Comparison of ENCODE assay signal across 1 cellular context in the genomic region with DNA sequence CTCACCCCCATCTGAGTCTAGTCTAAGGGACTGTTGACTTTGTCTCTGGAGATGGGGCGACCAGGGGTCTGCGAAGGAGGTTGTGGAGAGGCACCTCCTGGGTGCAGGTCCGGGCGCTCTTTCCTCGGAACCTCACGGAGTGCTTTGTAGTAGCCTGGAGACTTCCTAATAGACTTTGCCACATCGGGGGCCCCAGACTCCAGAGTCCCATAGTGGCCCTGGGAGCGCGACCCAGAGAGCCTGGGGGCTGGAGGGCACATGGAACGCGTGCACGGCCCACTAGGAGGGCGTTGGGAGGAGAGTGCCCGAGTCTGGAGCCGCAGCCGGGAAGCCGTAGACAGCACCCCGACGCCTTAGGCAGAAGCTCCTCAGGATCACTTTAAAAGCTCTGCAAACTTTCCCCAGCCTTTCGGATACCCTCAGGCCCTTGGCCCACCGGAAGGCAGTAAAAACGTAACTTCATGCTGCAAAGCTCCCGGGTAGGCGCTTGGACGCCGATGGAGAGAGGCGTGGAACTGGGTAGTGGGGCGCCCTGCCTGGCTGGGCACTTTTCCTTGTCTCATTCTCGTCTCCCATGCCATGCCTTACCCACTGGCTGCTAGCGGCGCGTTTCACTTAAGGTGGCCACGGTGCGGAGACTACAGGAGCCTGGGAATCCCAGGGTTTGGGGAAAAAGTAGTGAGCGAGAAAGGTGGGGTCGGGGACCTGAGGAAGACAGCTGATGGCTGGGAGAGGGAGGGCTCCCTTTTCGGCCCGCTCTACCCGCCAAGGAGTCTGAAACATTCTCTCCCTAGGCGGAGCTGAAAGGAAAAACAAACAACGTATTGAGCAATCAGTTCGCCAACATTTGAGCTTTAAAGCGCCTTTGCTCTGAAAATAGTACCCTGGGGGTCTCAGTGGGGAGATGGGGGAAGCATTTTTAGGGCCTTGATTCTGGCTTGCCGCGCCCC.
TF ChIP-seq lines count a peak whose summit lies in the region.

No MANE protein-coding gene starts in this region.

TF ChIP-seq in SK-N-SH treated with all-trans-retinoic acid at 6 μM for 48 hours, 23 proteins besides CTCF, POLR2A, EP300 and RAD21 (continued from another document):
- TF ChIP-seq, protein P1, sequence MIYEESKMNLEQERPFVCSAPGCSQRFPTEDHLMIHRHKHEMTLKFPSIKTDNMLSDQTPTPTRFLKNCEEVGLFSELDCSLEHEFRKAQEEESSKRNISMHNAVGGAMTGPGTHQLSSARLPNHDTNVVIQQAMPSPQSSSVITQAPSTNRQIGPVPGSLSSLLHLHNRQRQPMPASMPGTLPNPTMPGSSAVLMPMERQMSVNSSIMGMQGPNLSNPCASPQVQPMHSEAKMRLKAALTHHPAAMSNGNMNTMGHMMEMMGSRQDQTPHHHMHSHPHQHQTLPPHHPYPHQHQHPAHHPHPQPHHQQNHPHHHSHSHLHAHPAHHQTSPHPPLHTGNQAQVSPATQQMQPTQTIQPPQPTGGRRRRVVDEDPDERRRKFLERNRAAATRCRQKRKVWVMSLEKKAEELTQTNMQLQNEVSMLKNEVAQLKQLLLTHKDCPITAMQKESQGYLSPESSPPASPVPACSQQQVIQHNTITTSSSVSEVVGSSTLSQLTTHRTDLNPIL (CRISPR knock-in tag; IDR thresholded peaks at IDR 0.05; ENCODE audit: low read depth), result no peak
- TF ChIP-seq ZFP30 (CRISPR knock-in tag; IDR thresholded peaks at IDR 0.05) (no peak), ZNF565 (CRISPR knock-in tag; conservative IDR thresholded peaks at IDR 0.05; ENCODE audit: low read depth) (no peak)
